13 cellular contexts compared by ENCODE assay signal in the genomic region with DNA sequence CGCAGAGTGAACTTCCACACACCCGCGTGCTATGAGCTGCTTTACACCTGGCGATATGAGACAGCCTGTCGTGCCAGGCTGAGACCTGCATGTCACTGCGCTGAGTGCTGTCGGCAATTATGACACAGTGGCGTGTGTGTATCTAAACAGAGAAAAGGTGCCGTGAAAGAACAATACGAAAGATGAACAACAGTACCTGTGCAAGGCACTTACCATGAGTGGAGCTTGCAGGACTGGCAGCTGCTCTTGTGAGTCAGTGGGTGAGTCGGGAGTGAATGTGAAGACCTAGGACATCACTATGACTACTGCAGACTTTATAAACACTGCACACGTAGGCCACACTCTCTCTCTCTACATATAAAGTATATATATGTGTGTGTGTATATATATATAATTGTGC.
DNase-seq lines count a peak whose midpoint lies in the region; ATAC-seq lines count a peak whose summit lies in the region.
"Had no signal": no experiment of that assay in that cellular context is flagged by ENCODE, and none has a peak within 500 bp of the region (broad histone marks: within the 10 kb centered on the region; RNA-seq: fewer than 3 reads in every experiment).

No MANE protein-coding gene starts in this region.

- peak overlapping the region in 2 of 4 donors; percentile 64 to 69 for H3K4me3 Mint-ChIP-seq in CD4-positive, CD25-positive, alpha-beta regulatory T cell
- H3K4me3 Mint-ChIP-seq in activated CD4-positive, alpha-beta memory T cell treated with anti-CD3 and anti-CD28 coated beads for 36 hours: no peak overlapping the region

- no peaks in the 10 kb centered on the region for H3K36me3 ChIP-seq in CD4-positive, CD25-positive, alpha-beta regulatory T cell (ENCODE audit: control insufficient read depth, insufficient read depth, low read length)
- H3K36me3 ChIP-seq: sigmoid colon, thoracic aorta had no signal

- H3K36me3 Mint-ChIP-seq in CD4-positive, CD25-positive, alpha-beta regulatory T cell: no peaks in the 10 kb centered on the region
- H3K36me3 Mint-ChIP-seq in activated CD4-positive, alpha-beta memory T cell treated with anti-CD3 and anti-CD28 coated beads for 36 hours: no peaks in the 10 kb centered on the region

- POLR2A ChIA-PET in activated CD4-positive, alpha-beta memory T cell treated with anti-CD3 and anti-CD28 coated beads for 36 hours (lab: Charles Lee): interaction anchor here (0.6 to 5.2 kb wide), 7 partner anchors 14 to 266 kb away, joined by 3 to 24 read pairs (median 5); partner anchors contain the start of gene IRF4

- peaks cover 19 to 62% (median 36%) of the 10 kb centered on the region in 4 donors for H3K4me1 Mint-ChIP-seq in CD4-positive, CD25-positive, alpha-beta regulatory T cell
- H3K4me1 Mint-ChIP-seq in activated CD4-positive, alpha-beta memory T cell treated with anti-CD3 and anti-CD28 coated beads for 36 hours (ENCODE audit: low read depth): peaks cover 64% of the 10 kb centered on the region

- no peaks in the 10 kb centered on the region for H3K27me3 Mint-ChIP-seq in CD4-positive, CD25-positive, alpha-beta regulatory T cell
- H3K27me3 Mint-ChIP-seq in activated CD4-positive, alpha-beta memory T cell treated with anti-CD3 and anti-CD28 coated beads for 36 hours: peaks cover 12% of the 10 kb centered on the region

- H3K4me3 ChIP-seq in CD4-positive, CD25-positive, alpha-beta regulatory T cell (ENCODE audit: low read depth, low read length): no peak overlapping the region
- H3K4me3 ChIP-seq: sigmoid colon, thoracic aorta had no signal

- DNase-seq in AG08396 (ENCODE audit: low spot score) (peak; percentile 39), epithelial cell of prostate (ENCODE audit: low read depth, low spot score) (peak; percentile 84), NK-92 (lab: John Stamatoyannopoulos, UW; ENCODE audit: unreplicated experiment) (no peak), left colon (no peak)
- DNase-seq in CD4-positive, CD25-positive, alpha-beta regulatory T cell: no peak
- DNase-seq in activated CD4-positive, alpha-beta memory T cell treated with anti-CD3 and anti-CD28 coated beads for 36 hours: peak; percentile 68
- DNase-seq: activated gamma-delta T cell treated with Interleukin-2 at 50 U/mL for 16 hours, hypothalamus, NCI-H69, SHP77 treated with DMSO at 0.1 percent for 48 hours, sigmoid colon had no signal

- peak overlapping the region in 2 of 3 donors; percentile 32 to 39 for H3K27ac Mint-ChIP-seq in CD4-positive, CD25-positive, alpha-beta regulatory T cell
- peak overlapping the region; percentile 96 for H3K27ac Mint-ChIP-seq in activated CD4-positive, alpha-beta memory T cell treated with anti-CD3 and anti-CD28 coated beads for 36 hours

- no peaks in the 10 kb centered on the region for H3K9me3 ChIP-seq in CD4-positive, CD25-positive, alpha-beta regulatory T cell (ENCODE audit: control insufficient read depth in 2 of 2, low read length in 2 of 2)
- H3K9me3 ChIP-seq: sigmoid colon, thoracic aorta had no signal

- H3K4me1 ChIP-seq in CD4-positive, CD25-positive, alpha-beta regulatory T cell (ENCODE audit: control insufficient read depth, insufficient read depth, low read length, poor library complexity, severe bottlenecking): peaks cover 35% of the 10 kb centered on the region
- H3K4me1 ChIP-seq: sigmoid colon had no signal

- H3K9me3 Mint-ChIP-seq in CD4-positive, CD25-positive, alpha-beta regulatory T cell: no peaks in the 10 kb centered on the region
- no peaks in the 10 kb centered on the region for H3K9me3 Mint-ChIP-seq in activated CD4-positive, alpha-beta memory T cell treated with anti-CD3 and anti-CD28 coated beads for 36 hours

- H3K27me3 ChIP-seq in CD4-positive, CD25-positive, alpha-beta regulatory T cell (ENCODE audit: control insufficient read depth, insufficient read depth, low read length): no peaks in the 10 kb centered on the region
- H3K27me3 ChIP-seq: sigmoid colon had no signal

- intact Hi-C loops in activated CD4-positive, alpha-beta memory T cell treated with anti-CD3 and anti-CD28 coated beads for 36 hours (cut with micrococcal nuclease): loop anchor here (2.0 kb wide), 2 partner anchors 223 to 275 kb away; no protein-coding TSS in a partner anchor
- intact Hi-C loops in left colon (cut with DNase I, micrococcal nuclease): no loop called here

- no peak overlapping the region for H3K27ac ChIP-seq in CD4-positive, CD25-positive, alpha-beta regulatory T cell (ENCODE audit: insufficient read depth, low read length, poor library complexity, severe bottlenecking)
- peak overlapping the region; percentile 96 for H3K27ac ChIP-seq in epithelial cell of prostate
- H3K27ac ChIP-seq: sigmoid colon, thoracic aorta had no signal

- no peak for ATAC-seq in CD4-positive, CD25-positive, alpha-beta regulatory T cell (ENCODE audit: low read depth in 2 of 2)
- ATAC-seq in GM19324 (IDR thresholded peaks at IDR 0.05; ENCODE audit: low FRiP score, unreplicated experiment): no peak
- ATAC-seq in left colon: no peak

- CTCF ChIA-PET in activated CD4-positive, alpha-beta memory T cell treated with anti-CD3 and anti-CD28 coated beads for 36 hours (lab: Charles Lee): interaction anchor here (0.8 to 1.3 kb wide), 3 partner anchors 34 to 168 kb away, joined by 3 read pairs; partner anchors contain the start of gene IRF4

Comparison
In these comparisons a context has a peak if more than half of its experiments do, and no peak if none do; other contexts are left out.
1. DNase-seq: peak in AG08396 (single experiment), activated CD4-positive, alpha-beta memory T cell treated with anti-CD3 and anti-CD28 coated beads for 36 hours (single experiment) and epithelial cell of prostate (single experiment); none in CD4-positive, CD25-positive, alpha-beta regulatory T cell (0 of 3), NK-92 (single experiment) and left colon (0 of 2).